In the genomic region with DNA sequence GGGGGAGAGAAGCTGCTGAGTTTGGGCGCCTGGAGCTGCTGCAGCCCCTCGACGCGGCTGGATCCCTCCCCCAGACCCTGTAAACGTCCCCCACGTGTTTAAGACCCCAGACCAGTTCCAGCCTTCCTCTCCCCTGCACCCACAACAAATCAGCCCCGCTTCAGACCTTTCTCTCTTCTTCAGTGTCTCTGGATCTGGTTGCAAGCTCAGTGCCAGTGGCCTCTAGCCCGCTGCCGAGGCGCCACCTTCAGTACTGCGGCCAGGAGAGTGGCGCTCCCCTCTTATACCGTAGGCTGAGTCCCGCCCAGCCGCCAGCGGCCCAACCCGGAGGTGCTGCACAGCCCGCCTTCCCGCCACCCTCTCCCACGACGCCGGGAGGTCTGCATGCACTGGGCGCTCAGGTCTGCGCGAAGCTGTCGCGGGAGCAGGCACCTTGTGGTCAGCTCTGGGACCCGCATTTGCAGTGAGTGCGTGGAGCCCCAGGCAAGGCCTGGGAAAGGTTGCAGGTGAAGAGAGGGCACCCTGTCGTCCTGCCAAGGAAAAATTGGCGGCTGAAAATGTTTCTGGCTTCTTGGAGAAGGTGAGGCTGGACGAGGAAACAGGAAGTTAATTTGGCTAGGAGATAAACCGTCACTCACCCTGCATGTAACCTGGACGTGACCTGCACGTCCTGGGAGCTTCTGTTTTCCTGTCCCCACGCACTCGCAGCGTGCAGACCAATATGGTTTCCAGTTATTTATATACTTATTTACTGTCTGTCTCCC, we compare ENCODE assay signal across 8 cellular contexts. TPM values are rescaled to one million over a fixed set of nuclear protein-coding genes. Genes with fewer than 3 reads are reported as not detected.
DNase-seq lines count a peak whose midpoint lies in the region; ATAC-seq and TF ChIP-seq lines count a peak whose summit lies in the region.

A gene with protein sequence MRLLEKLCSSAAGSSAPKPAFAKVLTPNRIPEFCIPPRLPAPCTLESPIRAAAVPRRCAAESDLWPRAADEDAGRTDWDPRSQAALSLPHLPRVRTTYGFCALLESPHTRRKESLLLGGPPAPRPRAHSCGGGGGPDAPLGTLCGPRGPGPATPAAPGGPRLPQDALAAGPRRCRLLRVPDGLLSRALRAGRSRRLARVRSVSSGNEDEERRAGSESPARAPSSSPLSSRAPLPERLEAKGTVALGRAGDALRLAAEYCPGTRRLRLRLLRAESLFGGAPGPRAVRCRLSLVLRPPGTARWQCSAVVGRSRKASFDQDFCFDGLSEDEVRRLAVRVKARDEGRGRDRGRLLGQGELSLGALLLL (minus strand): TSS at position 257 of the 764 bp plus-strand sequence. CDS start 301 bp downstream, outside the sequence.

- H3K4me1 ChIP-seq in esophagus squamous epithelium, result peaks cover 5 to 21% (median 12%) of the 10 kb centered on the region in 3 donors

- TF ChIP-seq POLR2A in esophagus squamous epithelium (IDR thresholded peaks at IDR 0.05), result peak in 2 of 4 donors; percentile 60 to 76

- no peaks in the 10 kb centered on the region for H4K20me1 ChIP-seq in neural cell (ENCODE audit: insufficient read depth)

- peaks cover 2% of the 10 kb centered on the region for H3K9me2 ChIP-seq in neural cell (ENCODE audit: insufficient read depth, low read length)

- ATAC-seq in HG03378 (IDR thresholded peaks at IDR 0.05; ENCODE audit: unreplicated experiment) (no peak), GM21526 (IDR thresholded peaks at IDR 0.05; ENCODE audit: low FRiP score, unreplicated experiment) (no peak)

- no peak within 1 kb of the TSS for H3K4me2 ChIP-seq in neural cell (ENCODE audit: low read length)

- H3K36me3 ChIP-seq in esophagus squamous epithelium, result no peaks in the 10 kb centered on the region
- no peaks in the 10 kb centered on the region for H3K36me3 ChIP-seq in neural cell (ENCODE audit: insufficient read depth, low read length)

- DNase-seq in HPDE6-E6E7 (ENCODE audit: extremely low spot score) (peak; percentile 23), esophagus squamous epithelium (lab: John Stamatoyannopoulos, UW) (no peak), foreskin melanocyte (no peak), activated gamma-delta T cell treated with Interleukin-2 at 50 U/mL for 16 hours (no peak)
- peak; percentile 5 to 12 for DNase-seq in activated CD4-positive, alpha-beta T cell treated with anti-CD3 and anti-CD28 coated beads, Interleukin-2, amount 50 U/mL, for 4 hours

- H2AFZ ChIP-seq in neural cell (ENCODE audit: low read depth, low read length), result no peak within 1 kb of the TSS

- H3K27ac ChIP-seq in esophagus squamous epithelium (peak within 1 kb of the TSS; percentile 4 to 80 (median 52)), neural cell (ENCODE audit: low read length) (no peak within 1 kb of the TSS)

- no peaks in the 10 kb centered on the region for H3K79me2 ChIP-seq in neural cell (replicated peaks; ENCODE audit: insufficient read depth, low read length)

- no peaks in the 10 kb centered on the region for H3K9me3 ChIP-seq in esophagus squamous epithelium
- no peaks in the 10 kb centered on the region for H3K9me3 ChIP-seq in neural cell (ENCODE audit: low read length)

- H3K27me3 ChIP-seq in esophagus squamous epithelium (peaks cover 0 to 88% (median 0%) of the 10 kb centered on the region in 4 donors), neural cell (ENCODE audit: insufficient read depth, low read depth, low read length) (peaks cover 62% of the 10 kb centered on the region)

- peak in 1 of 6 experiments; percentile 16 for TF ChIP-seq CTCF in esophagus squamous epithelium (IDR thresholded peaks at IDR 0.05)
- no peak for TF ChIP-seq CTCF in neural cell (IDR thresholded peaks at IDR 0.05; ENCODE audit: poor library complexity, severe bottlenecking)

- no peaks in the 10 kb centered on the region for H3F3A ChIP-seq in neural cell (ENCODE audit: insufficient read depth, low read length, poor library complexity, severe bottlenecking)

- no peak within 1 kb of the TSS for H3K9ac ChIP-seq in neural cell (ENCODE audit: low read length)

- intact Hi-C loops in esophagus squamous epithelium (cut with DNase I), result no loop called here

- TF ChIP-seq EP300 in neural cell (conservative IDR thresholded peaks at IDR 0.05; ENCODE audit: poor library complexity, severe bottlenecking), result no peak

- H3K4me3 ChIP-seq in esophagus squamous epithelium, result peak within 1 kb of the TSS; percentile 39 to 64 (median 47)
- peak within 1 kb of the TSS; percentile 72 for H3K4me3 ChIP-seq in neural cell (ENCODE audit: low read length)

- no peak for TF ChIP-seq RAD21 in neural cell (conservative IDR thresholded peaks at IDR 0.05)

- 21 to 39% methylated on average over 9 to 19 of the region's 38 CpGs for WGBS in esophagus squamous epithelium, 2 donors

TF ChIP-seq in neural cell, 6 proteins besides CTCF, POLR2A, EP300 and RAD21:
- TF ChIP-seq MXI1 (conservative IDR thresholded peaks at IDR 0.05; ENCODE audit: poor library complexity, severe bottlenecking), result no peak
- TF ChIP-seq SMC3 (conservative IDR thresholded peaks at IDR 0.05; ENCODE audit: poor library complexity), result no peak
- TF ChIP-seq POLR2AphosphoS5 (IDR thresholded peaks at IDR 0.05), result no peak

RNA-seq across cellular contexts. Expression of the gene that starts here (rescaled TPM):
- under 1 TPM; 0.15 to 0.95 (median 0.43) TPM for total RNA-seq in esophagus squamous epithelium
- polyA plus RNA-seq in neural cell, result not detected in 2 replicates
- not detected in 2 replicates for polyA minus RNA-seq in neural cell

Comparison
In these comparisons a context has a peak if more than half of its experiments do, and no peak if none do; other contexts are left out.
1. DNase-seq: peak in HPDE6-E6E7 (single experiment) and activated CD4-positive, alpha-beta T cell treated with anti-CD3 and anti-CD28 coated beads, Interleukin-2, amount 50 U/mL, for 4 hours (2 of 2); none in esophagus squamous epithelium (single experiment), foreskin melanocyte (single experiment) and activated gamma-delta T cell treated with Interleukin-2 at 50 U/mL for 16 hours (single experiment).